Comparison of ENCODE assay signal across 15 cellular contexts in genomic region chr5:54993318-54993717, GRCh38. TPM values are rescaled to one million over a fixed set of nuclear protein-coding genes. Genes with fewer than 3 reads are reported as not detected.
DNase-seq lines count a peak whose midpoint lies in the region; ATAC-seq and TF ChIP-seq lines count a peak whose summit lies in the region.
"Had no signal": no experiment of that assay in that cellular context is flagged by ENCODE, and none has a peak within 500 bp of the region (broad histone marks: within the 10 kb centered on the region; RNA-seq: fewer than 3 reads in every experiment).

No MANE protein-coding gene starts in this region.

- intact Hi-C loops in vagina (cut with DNase I): no loop called here

- H3K36me3 ChIP-seq in vagina: no peaks in the 10 kb centered on the region
- H3K36me3 ChIP-seq: prostate gland, stomach had no signal

- peak overlapping the region; percentile 63 for H3K27ac Mint-ChIP-seq in HFFc6
- H3K27ac Mint-ChIP-seq in effector memory CD8-positive, alpha-beta T cell: peak overlapping the region; percentile 65 to 72
- H3K27ac Mint-ChIP-seq in natural killer cell treated with Interleukin-12 subunit alpha and Interleukin-12 subunit beta and Interleukin-15 and Interleukin-18, amount 100 ng/mL, for 72 hours: peak overlapping the region; percentile 10 to 39
- H3K27ac Mint-ChIP-seq: B cell, naive B cell had no signal

- no peaks in the 10 kb centered on the region for H3K27me3 ChIP-seq in vagina
- H3K27me3 ChIP-seq: stomach had no signal

- TF ChIP-seq CTCF in HFFc6 (IDR thresholded peaks at IDR 0.05) (no peak), vagina (IDR thresholded peaks at IDR 0.05) (no peak)

- H3K4me3 ChIP-seq in vagina: no peak overlapping the region
- H3K4me3 ChIP-seq: prostate gland, stomach had no signal

- peak; percentile 42 for DNase-seq in HFFc6
- DNase-seq in effector memory CD8-positive, alpha-beta T cell: no peak
- DNase-seq in natural killer cell treated with Interleukin-12 subunit alpha and Interleukin-12 subunit beta and Interleukin-15 and Interleukin-18, amount 100 ng/mL, for 72 hours (ENCODE audit: low spot score): no peak
- no peak for DNase-seq in vagina (ENCODE audit: extremely low spot score in 2 of 2)
- DNase-seq: left ventricle myocardium superior, naive B cell, NCI-H524 treated with DMSO at 0.1 percent for 48 hours, stomach had no signal

- peaks cover 78% of the 10 kb centered on the region for H3K4me1 Mint-ChIP-seq in HFFc6 (ENCODE audit: low read depth)
- peaks cover 48 to 54% of the 10 kb centered on the region in 2 donors for H3K4me1 Mint-ChIP-seq in effector memory CD8-positive, alpha-beta T cell (ENCODE audit: low read depth in 2 of 2)
- peaks cover 47 to 65% of the 10 kb centered on the region in 2 donors for H3K4me1 Mint-ChIP-seq in natural killer cell treated with Interleukin-12 subunit alpha and Interleukin-12 subunit beta and Interleukin-15 and Interleukin-18, amount 100 ng/mL, for 72 hours (ENCODE audit: low read depth in 2 of 2)
- H3K4me1 Mint-ChIP-seq: B cell, naive B cell had no signal

- no peaks in the 10 kb centered on the region for H3K27me3 Mint-ChIP-seq in HFFc6 (ENCODE audit: insufficient read depth)
- H3K27me3 Mint-ChIP-seq in effector memory CD8-positive, alpha-beta T cell: no peaks in the 10 kb centered on the region
- no peaks in the 10 kb centered on the region for H3K27me3 Mint-ChIP-seq in natural killer cell treated with Interleukin-12 subunit alpha and Interleukin-12 subunit beta and Interleukin-15 and Interleukin-18, amount 100 ng/mL, for 72 hours
- H3K27me3 Mint-ChIP-seq: naive B cell had no signal

- H3K9me3 ChIP-seq in vagina: no peaks in the 10 kb centered on the region
- H3K9me3 ChIP-seq: prostate gland, stomach had no signal

- ATAC-seq in SK-N-SH treated with all-trans-retinoic acid at 6 μM for 48 hours (peak; percentile 68), GM18909 (IDR thresholded peaks at IDR 0.05; ENCODE audit: poor library complexity, unreplicated experiment) (no peak), HG03108 (IDR thresholded peaks at IDR 0.05; ENCODE audit: unreplicated experiment) (no peak), GM18511 (IDR thresholded peaks at IDR 0.05; ENCODE audit: unreplicated experiment) (no peak)
- ATAC-seq in effector memory CD8-positive, alpha-beta T cell (replicated peaks): no peak
- ATAC-seq in natural killer cell treated with Interleukin-12 subunit alpha and Interleukin-12 subunit beta and Interleukin-15 and Interleukin-18, amount 100 ng/mL, for 72 hours: peak; percentile 64 to 76
- ATAC-seq: left ventricle myocardium superior had no signal

- TF ChIP-seq POLR2A in vagina (IDR thresholded peaks at IDR 0.05): no peak

- H3K27ac ChIP-seq in vagina: no peak overlapping the region
- H3K27ac ChIP-seq: prostate gland, stomach, VCaP had no signal

- H3K36me3 Mint-ChIP-seq in HFFc6 (ENCODE audit: low read depth): no peaks in the 10 kb centered on the region
- H3K36me3 Mint-ChIP-seq in effector memory CD8-positive, alpha-beta T cell (ENCODE audit: insufficient read depth): no peaks in the 10 kb centered on the region
- H3K36me3 Mint-ChIP-seq in natural killer cell treated with Interleukin-12 subunit alpha and Interleukin-12 subunit beta and Interleukin-15 and Interleukin-18, amount 100 ng/mL, for 72 hours: no peaks in the 10 kb centered on the region
- H3K36me3 Mint-ChIP-seq: naive B cell had no signal

- no peaks in the 10 kb centered on the region for H3K9me3 Mint-ChIP-seq in HFFc6
- no peaks in the 10 kb centered on the region for H3K9me3 Mint-ChIP-seq in effector memory CD8-positive, alpha-beta T cell
- peaks cover 2% of the 10 kb centered on the region for H3K9me3 Mint-ChIP-seq in natural killer cell treated with Interleukin-12 subunit alpha and Interleukin-12 subunit beta and Interleukin-15 and Interleukin-18, amount 100 ng/mL, for 72 hours
- H3K9me3 Mint-ChIP-seq: naive B cell had no signal

- H3K4me3 Mint-ChIP-seq in HFFc6: peak overlapping the region; percentile 12; the same call in 1 of the 2 replicates
- H3K4me3 Mint-ChIP-seq in effector memory CD8-positive, alpha-beta T cell: peak overlapping the region in 1 of 2 donors; percentile 13
- H3K4me3 Mint-ChIP-seq in natural killer cell treated with Interleukin-12 subunit alpha and Interleukin-12 subunit beta and Interleukin-15 and Interleukin-18, amount 100 ng/mL, for 72 hours: peak overlapping the region; percentile 46
- H3K4me3 Mint-ChIP-seq: B cell, naive B cell had no signal

- no peaks in the 10 kb centered on the region for H3K4me1 ChIP-seq in vagina
- H3K4me1 ChIP-seq: prostate gland, stomach had no signal

TF ChIP-seq in SK-N-SH treated with all-trans-retinoic acid at 6 μM for 48 hours, 23 proteins besides CTCF, POLR2A, EP300 and RAD21:
- TF ChIP-seq PPARA (CRISPR knock-in tag; IDR thresholded peaks at IDR 0.05; ENCODE audit: borderline replicate concordance) (no peak), RARB (CRISPR knock-in tag; IDR thresholded peaks at IDR 0.05) (no peak), ESRRG (CRISPR knock-in tag; IDR thresholded peaks at IDR 0.05) (no peak), PATZ1 (CRISPR knock-in tag; IDR thresholded peaks at IDR 0.05; ENCODE audit: borderline replicate concordance) (no peak), ZFP3 (CRISPR knock-in tag; IDR thresholded peaks at IDR 0.05) (no peak), TOX (CRISPR knock-in tag; IDR thresholded peaks at IDR 0.05; ENCODE audit: borderline replicate concordance) (no peak), SNAI2 (CRISPR knock-in tag; IDR thresholded peaks at IDR 0.05) (no peak), POU6F1 (CRISPR knock-in tag; IDR thresholded peaks at IDR 0.05; ENCODE audit: borderline replicate concordance, low read depth) (no peak), OSR1 (CRISPR knock-in tag; IDR thresholded peaks at IDR 0.05) (no peak), GLIS3 (CRISPR knock-in tag; IDR thresholded peaks at IDR 0.05) (no peak), ZNF70 (CRISPR knock-in tag; IDR thresholded peaks at IDR 0.05) (no peak), BACH2 (CRISPR knock-in tag; IDR thresholded peaks at IDR 0.05; ENCODE audit: borderline replicate concordance) (no peak)

RNA-seq across cellular contexts. Expression of gene ESM1, which starts 7.9 kb away (rescaled TPM):
- total RNA-seq in HFFc6 (2021; fragmentation: NEBNext Ultra II Directional; extraction: Animal tissue kit (Norgen Biotek cat#: 25700)): 10 to 100 TPM in 2 of 6 experiments, 1 to 10 TPM in 4; 8.5 to 54.1 (median 9.1) TPM
- total RNA-seq in natural killer cell treated with Interleukin-12 subunit alpha and Interleukin-12 subunit beta and Interleukin-15 and Interleukin-18, amount 100 ng/mL, for 72 hours: under 1 TPM in 1 of 2 donors, not detected in 1; 0.73 TPM
- total RNA-seq in vagina: not detected
- total RNA-seq: B cell, left ventricle myocardium superior, prostate gland had no signal

RNA-seq across cellular contexts. Expression of gene GZMK, which starts 30.7 kb away (rescaled TPM):
- not detected for total RNA-seq in HFFc6 (2021; fragmentation: NEBNext Ultra II Directional; extraction: Animal tissue kit (Norgen Biotek cat#: 25700))
- total RNA-seq in natural killer cell treated with Interleukin-12 subunit alpha and Interleukin-12 subunit beta and Interleukin-15 and Interleukin-18, amount 100 ng/mL, for 72 hours: 1 to 10 TPM; 4.7 to 7.4 TPM
- 9.1 TPM for total RNA-seq in vagina
- total RNA-seq: B cell, stomach had no signal

Comparison
In these comparisons a context has a peak if more than half of its experiments do, and no peak if none do; other contexts are left out.
1. ATAC-seq: peak in SK-N-SH treated with all-trans-retinoic acid at 6 μM for 48 hours (single experiment) and natural killer cell treated with Interleukin-12 subunit alpha and Interleukin-12 subunit beta and Interleukin-15 and Interleukin-18, amount 100 ng/mL, for 72 hours (2 of 2); none in effector memory CD8-positive, alpha-beta T cell (single experiment), GM18909 (single experiment), HG03108 (single experiment) and GM18511 (single experiment).
2. Peak in every context shown above with its lines, with median percentiles within 50 percentile points of each other: H3K27ac Mint-ChIP-seq.